37 cellular contexts compared by ENCODE assay signal in genomic region chr11:82771781-82772180, GRCh38. TPM values are rescaled to one million over a fixed set of nuclear protein-coding genes. Genes with fewer than 3 reads are reported as not detected.
"Had no signal": no experiment of that assay in that cellular context is flagged by ENCODE, and none has a peak within 500 bp of the region (broad histone marks: within the 10 kb centered on the region; RNA-seq: fewer than 3 reads in every experiment).

No MANE protein-coding gene starts in this region.

- H3K27ac ChIP-seq: adrenal gland, body of pancreas, KMS-11, VCaP had no signal

- H3K27me3 ChIP-seq: adrenal gland, body of pancreas had no signal

- H3K36me3 ChIP-seq: adrenal gland had no signal

- DNase-seq: activated B cell treated with CpG ODN at 0.5 μM for 24 hours; activated CD4-positive, alpha-beta memory T cell treated with anti-CD3 and anti-CD28 coated beads, Interleukin-2, amount 10 ng/mL, durations not matched to agents 7 days and 5 days; activated CD4-positive, alpha-beta T cell treated with anti-CD3 and anti-CD28 coated beads for 1 hour; activated CD4-positive, alpha-beta T cell treated with anti-CD3 and anti-CD28 coated beads for 48 hours; activated CD8-positive, alpha-beta memory T cell treated with anti-CD3 and anti-CD28 coated beads for 24 hours; activated CD8-positive, alpha-beta memory T cell treated with anti-CD3 and anti-CD28 coated beads, Interleukin-2, amount 10 ng/mL, durations not matched to agents 7 days and 5 days; activated CD8-positive, alpha-beta memory T cell treated with anti-CD3 and anti-CD28 coated beads, Interleukin-2, amount 50 U/mL, for 48 hours; activated gamma-delta T cell treated with Interleukin-2 at 50 U/mL for 16 hours; activated naive CD4-positive, alpha-beta T cell treated with anti-CD3 and anti-CD28 coated beads for 36 hours; activated T-cell treated with anti-CD3 and anti-CD28 coated beads, Interleukin-2, amount 50 U/mL, for 48 hours; adrenal gland; body of pancreas; central memory CD4-positive, alpha-beta T cell; NCI-H1092 treated with DMSO at 0.1 percent for 48 hours; NCI-H1417; NCI-H146; NCI-H187; NCI-H2029 treated with DMSO at 0.1 percent for 48 hours; NCI-H2107; NCI-H2171; NCI-H510A; NCI-H526; NCI-H748 treated with DMSO at 0.1 percent for 48 hours; NK-92 treated with Interleukin-12 subunit alpha and Interleukin-12 subunit beta, amount 100 ng/mL, for 24 hours; SW 1271; T-helper 1 cell; T-helper 2 cell; T-helper 9 cell had no signal

- H3K4me1 Mint-ChIP-seq: activated B cell treated with CpG ODN at 0.5 μM for 24 hours; activated CD4-positive, alpha-beta memory T cell treated with anti-CD3 and anti-CD28 coated beads, Interleukin-2, amount 10 ng/mL, durations not matched to agents 7 days and 5 days; activated CD8-positive, alpha-beta memory T cell treated with anti-CD3 and anti-CD28 coated beads, Interleukin-2, amount 10 ng/mL, durations not matched to agents 7 days and 5 days; activated T-helper 17 cell treated with anti-CD3 and anti-CD28 coated beads, Interleukin-2, amount 50 U/mL, for 72 hours had no signal

- H3K4me1 ChIP-seq: adrenal gland, body of pancreas had no signal

- H3K27ac Mint-ChIP-seq: activated B cell treated with CpG ODN at 0.5 μM for 24 hours; activated CD4-positive, alpha-beta memory T cell treated with anti-CD3 and anti-CD28 coated beads, Interleukin-2, amount 10 ng/mL, durations not matched to agents 7 days and 5 days; activated CD8-positive, alpha-beta memory T cell treated with anti-CD3 and anti-CD28 coated beads, Interleukin-2, amount 10 ng/mL, durations not matched to agents 7 days and 5 days; activated naive CD4-positive, alpha-beta T cell treated with anti-CD3 and anti-CD28 coated beads for 36 hours; activated naive CD4-positive, alpha-beta T cell treated with anti-CD3 and anti-CD28 coated beads, Interleukin-2, amount 50 U/mL, for 72 hours; activated T-helper 17 cell treated with anti-CD3 and anti-CD28 coated beads, Interleukin-2, amount 50 U/mL, for 72 hours had no signal

- H3K9ac ChIP-seq: KMS-11 had no signal

- H3K4me3 ChIP-seq: adrenal gland, body of pancreas had no signal

- H3K36me3 Mint-ChIP-seq: activated CD8-positive, alpha-beta memory T cell treated with anti-CD3 and anti-CD28 coated beads, Interleukin-2, amount 10 ng/mL, durations not matched to agents 7 days and 5 days had no signal

- H3K9me3 ChIP-seq: adrenal gland had no signal

- H3K9me3 Mint-ChIP-seq: activated CD4-positive, alpha-beta memory T cell treated with anti-CD3 and anti-CD28 coated beads, Interleukin-2, amount 10 ng/mL, durations not matched to agents 7 days and 5 days had no signal

- ATAC-seq: activated CD8-positive, alpha-beta memory T cell treated with anti-CD3 and anti-CD28 coated beads, Interleukin-2, amount 10 ng/mL, durations not matched to agents 7 days and 5 days; activated naive CD4-positive, alpha-beta T cell treated with anti-CD3 and anti-CD28 coated beads, Interleukin-2, amount 50 U/mL, for 72 hours; activated T-helper 17 cell treated with anti-CD3 and anti-CD28 coated beads, Interleukin-2, amount 50 U/mL, for 72 hours; body of pancreas; Panc1; Right ventricle myocardium inferior had no signal

- FAIRE-seq: astrocyte had no signal

- H3K4me2 ChIP-seq: KMS-11 had no signal

- H3K4me3 Mint-ChIP-seq: activated B cell treated with CpG ODN at 0.5 μM for 24 hours; activated CD4-positive, alpha-beta memory T cell treated with anti-CD3 and anti-CD28 coated beads, Interleukin-2, amount 10 ng/mL, durations not matched to agents 7 days and 5 days; activated CD8-positive, alpha-beta memory T cell treated with anti-CD3 and anti-CD28 coated beads, Interleukin-2, amount 10 ng/mL, durations not matched to agents 7 days and 5 days; activated naive CD4-positive, alpha-beta T cell treated with anti-CD3 and anti-CD28 coated beads for 36 hours; activated T-helper 17 cell treated with anti-CD3 and anti-CD28 coated beads, Interleukin-2, amount 50 U/mL, for 72 hours had no signal

RNA-seq across cellular contexts. Expression of gene FAM181B, which starts 38.1 kb away (rescaled TPM):
- total RNA-seq: activated B cell treated with CpG ODN at 0.5 μM for 24 hours; activated CD4-positive, alpha-beta memory T cell treated with anti-CD3 and anti-CD28 coated beads, Interleukin-2, amount 10 ng/mL, durations not matched to agents 7 days and 5 days; activated CD8-positive, alpha-beta memory T cell treated with anti-CD3 and anti-CD28 coated beads, Interleukin-2, amount 10 ng/mL, durations not matched to agents 7 days and 5 days; activated naive CD4-positive, alpha-beta T cell treated with anti-CD3 and anti-CD28 coated beads for 36 hours; activated naive CD4-positive, alpha-beta T cell treated with anti-CD3 and anti-CD28 coated beads, Interleukin-2, amount 50 U/mL, for 72 hours; activated T-helper 17 cell treated with anti-CD3 and anti-CD28 coated beads, Interleukin-2, amount 50 U/mL, for 72 hours; LHCN-M2; RPMI7951 had no signal
